Comparison of ENCODE assay signal across 13 cellular contexts in the genomic region with DNA sequence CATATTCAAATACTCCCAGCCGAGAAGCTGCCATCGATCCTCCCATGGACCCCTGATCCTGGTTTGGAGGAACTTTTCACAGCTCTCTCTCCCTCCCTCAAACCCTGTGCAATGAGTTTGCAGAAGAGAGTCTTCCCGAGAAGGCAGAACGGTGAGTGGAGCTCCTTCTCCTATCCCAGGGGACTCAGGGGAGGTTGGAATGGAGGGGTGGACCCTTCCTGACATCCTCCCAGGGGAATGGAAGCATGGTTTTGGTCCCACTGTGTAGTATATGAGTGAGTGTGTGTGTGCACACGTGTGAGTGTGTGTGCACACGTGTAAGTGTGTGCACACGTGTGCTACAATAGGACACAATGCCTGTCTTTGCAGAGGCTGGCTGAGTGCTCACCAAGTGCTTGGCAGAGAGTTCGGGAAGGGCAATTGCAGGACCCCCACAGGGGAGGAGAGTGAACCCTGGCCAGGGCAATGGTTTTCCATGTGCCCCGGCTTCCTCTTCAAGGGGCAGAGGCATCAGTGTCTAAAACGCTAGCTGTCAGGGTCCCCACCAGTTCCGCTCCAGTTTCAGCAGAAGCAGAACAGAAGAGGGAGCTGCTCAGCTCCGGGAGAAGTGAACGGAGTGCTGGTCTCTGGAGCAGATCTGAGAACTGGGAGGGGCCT. TPM values are rescaled to one million over a fixed set of nuclear protein-coding genes. Genes with fewer than 3 reads are reported as not detected.
A peak's percentile ranks its signal among the peaks of the same experiment; 100 is the strongest.
DNase-seq lines count a peak whose midpoint lies in the region; ATAC-seq, FAIRE-seq and TF ChIP-seq lines count a peak whose summit lies in the region.
"Had no signal": no experiment of that assay in that cellular context is flagged by ENCODE, and none has a peak within 500 bp of the region (broad histone marks: within the 10 kb centered on the region; RNA-seq: fewer than 3 reads in every experiment).

No MANE protein-coding gene starts in this region.

- peak overlapping the region; percentile 87 for H2BK20ac ChIP-seq in IMR-90 (ENCODE audit: low read depth, low read length)

- H3K4ac ChIP-seq in IMR-90 (ENCODE audit: low read depth, low read length) = peak overlapping the region; percentile 92

- H3K36me3 Mint-ChIP-seq in dendritic cell treated with granulocyte-macrophage colony-stimulating factor and Interleukin-4, amounts not matched to agents 40 ng/mL and 50 ng/mL, for 4 days (ENCODE audit: low read depth) = no peaks in the 10 kb centered on the region
- no peaks in the 10 kb centered on the region for H3K36me3 Mint-ChIP-seq in osteocyte (ENCODE audit: unreplicated experiment)
- H3K36me3 Mint-ChIP-seq: activated naive CD8-positive, alpha-beta T cell treated with anti-CD3 and anti-CD28 coated beads for 36 hours; T-cell; type B pancreatic cell had no signal

- peak overlapping the region; percentile 69 for H2BK5ac ChIP-seq in IMR-90 (ENCODE audit: low read depth, low read length, poor library complexity, severe bottlenecking)

- peak overlapping the region; percentile 86 for H3K18ac ChIP-seq in IMR-90 (ENCODE audit: low read depth, low read length)

- TF ChIP-seq CTCF in IMR-90 (conservative IDR thresholded peaks at IDR 0.05; ENCODE audit: low read depth, low read length) (no peak), HepG2 (CRISPR knock-in tag; IDR thresholded peaks at IDR 0.05) (no peak), osteocyte (IDR thresholded peaks at IDR 0.05) (no peak)

- peak overlapping the region; percentile 85 for H3K14ac ChIP-seq in IMR-90 (replicated peaks; ENCODE audit: low read depth, low read length)

- intact Hi-C loops in IMR-90 (cut with micrococcal nuclease) (loop anchor here (2.0 kb wide), 1 partner anchor 18 kb away; no protein-coding TSS in a partner anchor), HepG2 (cut with micrococcal nuclease; ENCODE audit: unreplicated experiment) (no loop called here)
- intact Hi-C loops in dendritic cell treated with granulocyte-macrophage colony-stimulating factor and Interleukin-4, amounts not matched to agents 40 ng/mL and 50 ng/mL, for 4 days (cut with micrococcal nuclease) = loop anchor here (5.0 kb wide), 1 partner anchor 44 kb away; no protein-coding TSS in a partner anchor

- H3K79me2 ChIP-seq in HepG2 (ENCODE audit: insufficient read depth, low read length) = no peaks in the 10 kb centered on the region

- H3K27ac ChIP-seq in IMR-90 (ENCODE audit: insufficient read depth, low read length) (peak overlapping the region; percentile 92), HepG2 (ENCODE audit: extremely low read length, insufficient read depth, low read length) (no peak overlapping the region), subcutaneous abdominal adipose tissue (ENCODE audit: low read depth, low read length) (peak overlapping the region; percentile 75)

- H3K4me3 ChIP-seq in IMR-90 (ENCODE audit: insufficient read depth, low read depth, low read length) = peak overlapping the region; percentile 43
- H3K4me3 ChIP-seq in HepG2 (replicated peaks in 1 of 3; ENCODE audit: insufficient read depth in 1 of 3, low read depth in 2 of 3, low read length in 3 of 3) = no peak overlapping the region
- H3K4me3 ChIP-seq in subcutaneous abdominal adipose tissue (ENCODE audit: low read depth in 1 of 5, low read length in 5 of 5) = peak overlapping the region; percentile 69 to 94 (median 87)

- peaks cover 9% of the 10 kb centered on the region; the same call in 1 of the 2 replicates for H3K9me1 ChIP-seq in IMR-90 (ENCODE audit: insufficient read depth, low read length)

- ATAC-seq in IMR-90 (ENCODE audit: low read depth) (peak; percentile 69), HepG2 (peak; percentile 43; the same call in 2 of the 3 replicates)
- ATAC-seq: T-cell had no signal

- TF ChIP-seq POLR2A in IMR-90 (IDR thresholded peaks at IDR 0.05; ENCODE audit: low read depth, low read length) (no peak), HepG2 (IDR thresholded peaks at IDR 0.05; ENCODE audit: insufficient read depth in 1 of 2, low read depth in 2 of 2, low read length in 2 of 2) (no peak)

- in situ Hi-C loops in IMR-90 (cut with MboI; ENCODE audit: low sequenced_read_pairs) = no loop called here
- in situ Hi-C loops in HepG2 (cut with HindIII; ENCODE audit: extremely low pct_ligation_motif_present, low pct_unique_long_range_greater_than_20kb) = no loop called here

- peak overlapping the region; percentile 64 for H3K27ac Mint-ChIP-seq in dendritic cell treated with granulocyte-macrophage colony-stimulating factor and Interleukin-4, amounts not matched to agents 40 ng/mL and 50 ng/mL, for 4 days
- H3K27ac Mint-ChIP-seq in osteocyte (ENCODE audit: unreplicated experiment) = no peak overlapping the region
- H3K27ac Mint-ChIP-seq: activated naive CD8-positive, alpha-beta T cell treated with anti-CD3 and anti-CD28 coated beads for 36 hours; type B pancreatic cell had no signal

- peaks cover 31% of the 10 kb centered on the region for H3K27me3 Mint-ChIP-seq in dendritic cell treated with granulocyte-macrophage colony-stimulating factor and Interleukin-4, amounts not matched to agents 40 ng/mL and 50 ng/mL, for 4 days
- peaks cover 26% of the 10 kb centered on the region for H3K27me3 Mint-ChIP-seq in osteocyte (ENCODE audit: unreplicated experiment)

- WGBS in IMR-90 (ENCODE audit: extremely low coverage in 2 of 2, insufficient read length in 1 of 2), 2 experiments = 41% methylated on average over 4 of the region's 13 CpGs; no CpG with 5 or more reads in 1 of the 2 experiments
- 2% methylated on average over 9 of the region's 13 CpGs for WGBS in HepG2 (ENCODE audit: low lambda C conversion rate)

- peak overlapping the region; percentile 22 to 77; a peak in 3 of 4 replicates for H4K8ac ChIP-seq in IMR-90 (ENCODE audit: low read depth in 2 of 2, low read length in 2 of 2)

- CTCF ChIA-PET in IMR-90 (lab: Yijun Ruan, JAX) (interaction anchor here (0.7 to 1.9 kb wide), 7 partner anchors 13 to 90 kb away, joined by 3 to 11 read pairs (median 4); no protein-coding TSS in a partner anchor), HepG2 (lab: Yijun Ruan, JAX; ENCODE audit: low intra/inter-chr PET ratio, low total read pairs) (no interaction called here)

- POLR2A ChIA-PET in IMR-90 (lab: Charles Lee; ENCODE audit: unreplicated experiment) = interaction anchor here (0.6 to 1.7 kb wide), 2 partner anchors 19 to 77 kb away, joined by 4 to 5 read pairs; no protein-coding TSS in a partner anchor
- POLR2A ChIA-PET in HepG2 (lab: Yijun Ruan, JAX) = no interaction called here

- H3K9me3 ChIP-seq in IMR-90 (ENCODE audit: control insufficient read depth, insufficient read depth, low read length) (no peaks in the 10 kb centered on the region), HepG2 (ENCODE audit: low read length) (no peaks in the 10 kb centered on the region), subcutaneous abdominal adipose tissue (ENCODE audit: control insufficient read depth in 5 of 5, low read length in 5 of 5) (no peaks in the 10 kb centered on the region)
- H3K9me3 ChIP-seq: Caco-2 had no signal

- FAIRE-seq in HepG2 (lab: Jason Lieb, UNC) = no peak

- dilution Hi-C loops in IMR-90 (cut with HindIII; ENCODE audit: low sequenced_read_pairs, unreplicated experiment) = no loop called here

- peak overlapping the region; percentile 95 for H2BK120ac ChIP-seq in IMR-90 (ENCODE audit: low read depth, low read length)

- BruUV-seq in IMR-90 (replicated peaks; lab: Mats Ljungman, UMichigan) (no TSS peak), HepG2 (replicated peaks; lab: Mats Ljungman, UMichigan) (no TSS peak)

- no peak for TF ChIP-seq EP300 in HepG2 (IDR thresholded peaks at IDR 0.05; ENCODE audit: low read depth in 2 of 2, low read length in 2 of 2)
- no peak for TF ChIP-seq EP300 in HepG2 (CRISPR knock-in tag; IDR thresholded peaks at IDR 0.05; ENCODE audit: borderline replicate concordance)

- H2AFZ ChIP-seq in IMR-90 (replicated peaks; ENCODE audit: low read length, poor library complexity) = peak overlapping the region; percentile 54
- no peak overlapping the region for H2AFZ ChIP-seq in HepG2 (ENCODE audit: low read length)

- H4K20me1 ChIP-seq in IMR-90 (ENCODE audit: insufficient read depth, low read length) = no peaks in the 10 kb centered on the region
- no peaks in the 10 kb centered on the region for H4K20me1 ChIP-seq in HepG2 (ENCODE audit: insufficient read depth, low read length)

- H4K91ac ChIP-seq in IMR-90 (ENCODE audit: insufficient read depth, low read depth, low read length) = peak overlapping the region; percentile 88

- H3K79me1 ChIP-seq in IMR-90 (ENCODE audit: low read depth in 1 of 2, low read length in 2 of 2) = peaks cover 0 to 19% of the 10 kb centered on the region in 2 experiments; a peak in 2 of 4 replicates

- peaks cover 35% of the 10 kb centered on the region for H3K4me1 Mint-ChIP-seq in dendritic cell treated with granulocyte-macrophage colony-stimulating factor and Interleukin-4, amounts not matched to agents 40 ng/mL and 50 ng/mL, for 4 days (ENCODE audit: low read depth)
- H3K4me1 Mint-ChIP-seq in osteocyte (ENCODE audit: unreplicated experiment) = no peaks in the 10 kb centered on the region

- no peaks in the 10 kb centered on the region for H3K9me3 Mint-ChIP-seq in dendritic cell treated with granulocyte-macrophage colony-stimulating factor and Interleukin-4, amounts not matched to agents 40 ng/mL and 50 ng/mL, for 4 days
- no peaks in the 10 kb centered on the region for H3K9me3 Mint-ChIP-seq in osteocyte (ENCODE audit: unreplicated experiment)
- H3K9me3 Mint-ChIP-seq: activated naive CD8-positive, alpha-beta T cell treated with anti-CD3 and anti-CD28 coated beads for 36 hours; T-cell; type B pancreatic cell had no signal

- peak overlapping the region; percentile 92 for H4K5ac ChIP-seq in IMR-90 (ENCODE audit: low read depth, low read length)

- H2AK9ac ChIP-seq in IMR-90 (replicated peaks; ENCODE audit: low read depth, low read length, poor library complexity) = no peak overlapping the region

- H3K4me1 ChIP-seq in IMR-90 (ENCODE audit: control insufficient read depth, insufficient read depth, low read length) (peaks cover 23% of the 10 kb centered on the region), HepG2 (ENCODE audit: insufficient read depth, low read length) (no peaks in the 10 kb centered on the region), subcutaneous abdominal adipose tissue (ENCODE audit: control insufficient read depth in 5 of 5, insufficient read depth in 5 of 5, low read length in 5 of 5) (peaks cover 12 to 47% (median 45%) of the 10 kb centered on the region in 5 donors)
- H3K4me1 ChIP-seq: Caco-2 had no signal

- peak overlapping the region; percentile 63; the same call in 2 of the 3 replicates for H2BK15ac ChIP-seq in IMR-90 (ENCODE audit: low read depth, low read length)

- H3K9ac ChIP-seq in IMR-90 (ENCODE audit: low read depth, low read length) = peak overlapping the region; percentile 89
- no peak overlapping the region for H3K9ac ChIP-seq in HepG2 (ENCODE audit: insufficient read depth, low read depth, low read length)
- H3K9ac ChIP-seq in subcutaneous abdominal adipose tissue (ENCODE audit: low read length in 5 of 5) = peak overlapping the region; percentile 35 to 69 (median 61)

- TF ChIP-seq RAD21 in IMR-90 (IDR thresholded peaks at IDR 0.05; ENCODE audit: low read length) (no peak), HepG2 (CRISPR knock-in tag; IDR thresholded peaks at IDR 0.05) (no peak)

- H3K4me2 ChIP-seq in IMR-90 (ENCODE audit: low read depth, low read length) (peak overlapping the region; percentile 97), HepG2 (ENCODE audit: low read depth, low read length) (no peak overlapping the region)

- DNase-seq in IMR-90 (no peak), HepG2 (ENCODE audit: low spot score) (no peak), UCSD-AML1 (lab: John Stamatoyannopoulos, UW; ENCODE audit: unreplicated experiment) (no peak), NCI-H1694 treated with DMSO at 0.1 percent for 48 hours (lab: John Stamatoyannopoulos, UW) (no peak), osteocyte (ENCODE audit: extremely low spot score, unreplicated experiment) (no peak), dedifferentiated amniotic fluid mesenchymal stem cell (ENCODE audit: extremely low spot score) (no peak)
- DNase-seq: activated naive CD8-positive, alpha-beta T cell treated with anti-CD3 and anti-CD28 coated beads for 36 hours; Caco-2; NCI-H748 treated with DMSO at 0.1 percent for 48 hours; T-cell had no signal

- H3K23ac ChIP-seq in IMR-90 (ENCODE audit: low read depth, low read length) = peak overlapping the region; percentile 84

- no peaks in the 10 kb centered on the region for H3K27me3 ChIP-seq in IMR-90 (ENCODE audit: control insufficient read depth, insufficient read depth, low read length)
- H3K27me3 ChIP-seq in HepG2 (ENCODE audit: control insufficient read depth in 1 of 2, insufficient read depth in 2 of 2, low read length in 2 of 2) = peaks cover 0 to 13% of the 10 kb centered on the region in 2 experiments; a peak in 2 of 5 replicates
- no peaks in the 10 kb centered on the region for H3K27me3 ChIP-seq in subcutaneous abdominal adipose tissue (ENCODE audit: control insufficient read depth in 5 of 5, insufficient read depth in 4 of 5, low read length in 5 of 5)

- peak overlapping the region; percentile 98; the same call in 1 of the 2 replicates for H2AK5ac ChIP-seq in IMR-90 (ENCODE audit: low read depth, low read length)

- peak overlapping the region; percentile 77 for H3K56ac ChIP-seq in IMR-90 (ENCODE audit: extremely low read depth, insufficient read depth, low read length)

- H3K36me3 ChIP-seq in IMR-90 (ENCODE audit: control insufficient read depth, insufficient read depth, low read length) (no peaks in the 10 kb centered on the region), HepG2 (replicated peaks in 1 of 2; ENCODE audit: control insufficient read depth in 1 of 2, insufficient read depth in 2 of 2, low read length in 2 of 2) (no peaks in the 10 kb centered on the region), subcutaneous abdominal adipose tissue (ENCODE audit: control insufficient read depth in 5 of 5, insufficient read depth in 5 of 5, low read length in 5 of 5) (no peaks in the 10 kb centered on the region)

- peak overlapping the region; percentile 5 for H3K4me3 Mint-ChIP-seq in dendritic cell treated with granulocyte-macrophage colony-stimulating factor and Interleukin-4, amounts not matched to agents 40 ng/mL and 50 ng/mL, for 4 days
- H3K4me3 Mint-ChIP-seq in osteocyte (ENCODE audit: unreplicated experiment) = no peak overlapping the region
- H3K4me3 Mint-ChIP-seq: activated naive CD8-positive, alpha-beta T cell treated with anti-CD3 and anti-CD28 coated beads for 36 hours; type B pancreatic cell had no signal

RNA-seq across cellular contexts. Expression of a gene that starts 13.8 kb away (rescaled TPM):
- total RNA-seq in IMR-90 (2012; rRNA removed) (under 0.01 and 0.18 TPM in 2 replicates), HepG2 (2016; rRNA removed; fragmentation: Illumina TruSeq; extraction: Trizol) (not detected in 2 replicates), osteocyte (not detected in 2 replicates)
- polyA plus RNA-seq in IMR-90 (2012; rRNA removed) (0.24 and 0.27 TPM in 2 replicates), HepG2 (2011; rRNA removed) (0.03 TPM in 2 replicates)
- polyA plus RNA-seq in IMR-90 (2012; cell fraction: cytosol; rRNA removed) = 0.04 and 0.22 TPM in 2 replicates
- polyA plus RNA-seq in IMR-90 (2012; cell fraction: nucleus; rRNA removed; ENCODE audit: low replicate concordance) = 1.0 and 1.5 TPM in 2 replicates
- total RNA-seq in HepG2 (2016; cell fraction: cytosol; rRNA removed; fragmentation: Illumina TruSeq; extraction: Trizol; ENCODE audit: low read depth) = not detected in 2 replicates
- total RNA-seq in HepG2 (2016; cell fraction: insoluble cytoplasmic fraction; rRNA removed; fragmentation: Illumina TruSeq; extraction: Trizol) = not detected in 2 replicates
- total RNA-seq in HepG2 (2016; cell fraction: membrane; rRNA removed; fragmentation: Illumina TruSeq; extraction: Trizol) = not detected in 2 replicates
- not detected in 2 replicates for total RNA-seq in HepG2 (2016; cell fraction: nucleus; rRNA removed; fragmentation: Illumina TruSeq; extraction: Trizol)
- 0.01 and 0.05 TPM in 2 replicates for polyA plus RNA-seq in HepG2 (2011; cell fraction: cytosol; rRNA removed)
- polyA plus RNA-seq in HepG2 (2011; cell fraction: nucleus; rRNA removed) = 0.24 and 0.50 TPM in 2 replicates
- 0.04 TPM in 2 replicates for polyA plus RNA-seq in HepG2 (2012)
- not detected in 2 replicates for polyA plus RNA-seq in HepG2 (2016; cell fraction: cytosol; fragmentation: Illumina TruSeq; extraction: Trizol; ENCODE audit: low read depth)
- not detected in 2 replicates for polyA plus RNA-seq in HepG2 (2016; cell fraction: insoluble cytoplasmic fraction; fragmentation: Illumina TruSeq; extraction: Trizol; ENCODE audit: low read depth)
- polyA plus RNA-seq in HepG2 (2016; cell fraction: membrane; fragmentation: Illumina TruSeq; extraction: Trizol; ENCODE audit: low read depth) = not detected in 2 replicates
- not detected in 2 replicates for polyA plus RNA-seq in HepG2 (2016; cell fraction: nucleus; fragmentation: Illumina TruSeq; extraction: Trizol; ENCODE audit: insufficient read depth, low read depth)
- polyA minus RNA-seq in HepG2 (2011; rRNA and poly(A)+ RNA removed; ENCODE audit: low replicate concordance) = 0.47 TPM in 1 of 2 replicates, not detected in the other
- polyA minus RNA-seq in HepG2 (2011; cell fraction: cytosol; rRNA and poly(A)+ RNA removed) = not detected in 2 replicates
- not detected in 2 replicates for polyA minus RNA-seq in HepG2 (2011; cell fraction: nucleus; rRNA and poly(A)+ RNA removed)
- total RNA-seq: Caco-2 had no signal

RNA-seq across cellular contexts. Expression of a gene that starts 48.8 kb away (rescaled TPM):
- total RNA-seq in IMR-90 (2012; rRNA removed) (not detected in 2 replicates), HepG2 (2016; rRNA removed; fragmentation: Illumina TruSeq; extraction: Trizol) (not detected in 2 replicates), osteocyte (not detected in 2 replicates)
- polyA plus RNA-seq in IMR-90 (2012; rRNA removed) (not detected in 2 replicates), HepG2 (2011; rRNA removed) (not detected in 2 replicates)
- polyA plus RNA-seq in IMR-90 (2012; cell fraction: cytosol; rRNA removed) = not detected in 2 replicates
- not detected in 2 replicates for polyA plus RNA-seq in IMR-90 (2012; cell fraction: nucleus; rRNA removed; ENCODE audit: low replicate concordance)
- total RNA-seq in HepG2 (2016; cell fraction: cytosol; rRNA removed; fragmentation: Illumina TruSeq; extraction: Trizol; ENCODE audit: low read depth) = 0.18 and 0.71 TPM in 2 replicates
- not detected in 2 replicates for total RNA-seq in HepG2 (2016; cell fraction: insoluble cytoplasmic fraction; rRNA removed; fragmentation: Illumina TruSeq; extraction: Trizol)
- total RNA-seq in HepG2 (2016; cell fraction: membrane; rRNA removed; fragmentation: Illumina TruSeq; extraction: Trizol) = not detected in 2 replicates
- total RNA-seq in HepG2 (2016; cell fraction: nucleus; rRNA removed; fragmentation: Illumina TruSeq; extraction: Trizol) = not detected in 2 replicates
- 0.04 TPM in 1 of 2 replicates, not detected in the other for polyA plus RNA-seq in HepG2 (2011; cell fraction: cytosol; rRNA removed)
- not detected in 2 replicates for polyA plus RNA-seq in HepG2 (2011; cell fraction: nucleus; rRNA removed)
- not detected in 2 replicates for polyA plus RNA-seq in HepG2 (2012)
- not detected in 2 replicates for polyA plus RNA-seq in HepG2 (2016; cell fraction: cytosol; fragmentation: Illumina TruSeq; extraction: Trizol; ENCODE audit: low read depth)
- not detected in 2 replicates for polyA plus RNA-seq in HepG2 (2016; cell fraction: insoluble cytoplasmic fraction; fragmentation: Illumina TruSeq; extraction: Trizol; ENCODE audit: low read depth)
- not detected in 2 replicates for polyA plus RNA-seq in HepG2 (2016; cell fraction: membrane; fragmentation: Illumina TruSeq; extraction: Trizol; ENCODE audit: low read depth)
- polyA plus RNA-seq in HepG2 (2016; cell fraction: nucleus; fragmentation: Illumina TruSeq; extraction: Trizol; ENCODE audit: insufficient read depth, low read depth) = not detected in 2 replicates
- 0.65 TPM in 1 of 2 replicates, not detected in the other for polyA minus RNA-seq in HepG2 (2011; rRNA and poly(A)+ RNA removed; ENCODE audit: low replicate concordance)
- not detected in 2 replicates for polyA minus RNA-seq in HepG2 (2011; cell fraction: cytosol; rRNA and poly(A)+ RNA removed)
- polyA minus RNA-seq in HepG2 (2011; cell fraction: nucleus; rRNA and poly(A)+ RNA removed) = not detected in 2 replicates
- total RNA-seq: activated naive CD8-positive, alpha-beta T cell treated with anti-CD3 and anti-CD28 coated beads for 36 hours; Caco-2 had no signal

Comparison
In these comparisons a context has a peak if more than half of its experiments do, and no peak if none do; other contexts are left out.
1. H3K4me3 ChIP-seq: peak in IMR-90 (single experiment) and subcutaneous abdominal adipose tissue (5 of 5); none in HepG2 (0 of 3).